Comparison of ENCODE assay signal across 17 cellular contexts in genomic region chr16:48057085-48057484, GRCh38.
"Had no signal": no experiment of that assay in that cellular context is flagged by ENCODE, and none has a peak within 500 bp of the region (broad histone marks: within the 10 kb centered on the region; RNA-seq: fewer than 3 reads in every experiment).

No MANE protein-coding gene starts in this region.

- H3K4me2 ChIP-seq: neural progenitor cell had no signal

- H3K9me3 ChIP-seq: esophagus squamous epithelium, psoas muscle, tibial artery had no signal

- H3K4me3 ChIP-seq: esophagus squamous epithelium, neural progenitor cell, psoas muscle, skin epidermis, tibial artery had no signal

- H3K36me3 ChIP-seq: esophagus squamous epithelium, neural progenitor cell, tibial artery had no signal

- H3K27ac ChIP-seq: esophagus squamous epithelium, neural progenitor cell, psoas muscle, skin epidermis, tibial artery had no signal

- DNase-seq: activated CD4-positive, alpha-beta memory T cell treated with anti-CD3 and anti-CD28 coated beads for 36 hours; activated CD4-positive, alpha-beta T cell treated with anti-CD3 and anti-CD28 coated beads for 36 hours; activated naive CD8-positive, alpha-beta T cell treated with anti-CD3 and anti-CD28 coated beads for 36 hours; activated T-cell treated with anti-CD3 and anti-CD28 coated beads for 4 hours; amniotic stem cell; dermis blood vessel endothelial cell; effector memory CD8-positive, alpha-beta T cell; esophagus squamous epithelium; left ventricle myocardium superior; naive thymus-derived CD4-positive, alpha-beta T cell; psoas muscle; right cardiac atrium; stimulated activated naive CD8-positive, alpha-beta T cell treated with anti-CD3 and anti-CD28 coated beads, Interleukin-15, Interleukin-2, amounts not matched to agents 100 U/mL and 50 U/mL, for 24 hours; substantia nigra; tibial artery had no signal

- H2AFZ ChIP-seq: neural progenitor cell had no signal

- H3K9ac ChIP-seq: neural progenitor cell had no signal
